8 cellular contexts compared by ENCODE assay signal in the genomic region with DNA sequence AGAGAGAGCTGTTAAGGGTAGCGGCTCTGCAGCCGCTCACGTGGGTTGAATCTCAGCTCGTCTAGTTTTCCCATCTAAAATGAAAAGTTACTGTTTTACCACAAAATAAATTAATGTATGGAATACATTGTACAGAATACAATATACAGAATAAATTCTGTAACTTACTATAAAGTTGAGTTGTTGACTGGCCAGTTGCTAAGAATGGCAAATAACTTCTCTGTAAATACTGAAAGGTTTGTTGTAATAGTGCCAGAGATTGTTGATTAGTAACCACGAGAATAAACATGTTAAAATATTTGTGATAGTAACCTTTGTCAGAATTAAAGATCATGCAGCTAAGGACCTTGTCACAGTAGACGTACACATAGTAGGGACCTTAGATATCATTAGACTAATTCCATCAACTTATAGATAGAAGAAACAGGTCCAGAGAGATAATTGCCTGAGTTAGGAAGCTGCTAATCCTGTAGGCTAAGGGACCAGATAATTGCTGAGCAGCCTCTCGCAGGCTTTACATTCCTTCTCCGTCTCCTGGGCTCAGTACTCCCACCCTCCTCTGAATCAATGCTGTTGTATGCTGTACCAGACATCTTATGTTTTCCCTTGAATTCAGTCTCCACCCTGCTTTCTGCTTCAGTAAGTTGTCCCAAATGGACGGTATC. TPM values are rescaled to one million over a fixed set of nuclear protein-coding genes. Genes with fewer than 3 reads are reported as not detected.
DNase-seq lines count a peak whose midpoint lies in the region; ATAC-seq and TF ChIP-seq lines count a peak whose summit lies in the region.

No MANE protein-coding gene starts in this region.

- CTCF ChIA-PET in CD4-positive, alpha-beta memory T cell (lab: Charles Lee; ENCODE audit: partially characterized antibody): interaction anchor here (0.7 to 3.3 kb wide), 4 partner anchors 12 to 40 kb away, joined by 3 to 22 read pairs (median 8); no protein-coding TSS in a partner anchor

- ATAC-seq in HG03175 (IDR thresholded peaks at IDR 0.05; ENCODE audit: unreplicated experiment) (no peak), HG03354 (IDR thresholded peaks at IDR 0.05; ENCODE audit: poor library complexity, severe bottlenecking, unreplicated experiment) (no peak), HG03159 (IDR thresholded peaks at IDR 0.05; ENCODE audit: unreplicated experiment) (no peak)

- peaks cover 0 to 12% of the 10 kb centered on the region in 2 donors for H3K36me3 Mint-ChIP-seq in CD4-positive, alpha-beta memory T cell
- H3K36me3 Mint-ChIP-seq in dendritic cell treated with granulocyte-macrophage colony-stimulating factor and Interleukin-4, amounts not matched to agents 40 ng/mL and 50 ng/mL, for 4 days (ENCODE audit: low read depth): peaks cover 37% of the 10 kb centered on the region
- H3K36me3 Mint-ChIP-seq in nephron progenitor cell (ENCODE audit: low read depth): peaks cover 7% of the 10 kb centered on the region

- peak overlapping the region in 1 of 2 donors; percentile 68 for H3K4me3 ChIP-seq in CD4-positive, alpha-beta memory T cell (ENCODE audit: low read length in 2 of 2)

- no peaks in the 10 kb centered on the region for H3K27me3 ChIP-seq in CD4-positive, alpha-beta memory T cell (ENCODE audit: insufficient read depth, low read length)

- peak overlapping the region; percentile 46 for H3K27ac ChIP-seq in CD4-positive, alpha-beta memory T cell (ENCODE audit: low read depth, low read length)

- H3K36me3 ChIP-seq in CD4-positive, alpha-beta memory T cell (ENCODE audit: insufficient read depth, low read length): no peaks in the 10 kb centered on the region

- TF ChIP-seq CTCF in nephron progenitor cell (IDR thresholded peaks at IDR 0.05): no peak

- peaks cover 35 to 47% (median 40%) of the 10 kb centered on the region in 4 donors for H3K4me1 Mint-ChIP-seq in CD4-positive, alpha-beta memory T cell
- H3K4me1 Mint-ChIP-seq in dendritic cell treated with granulocyte-macrophage colony-stimulating factor and Interleukin-4, amounts not matched to agents 40 ng/mL and 50 ng/mL, for 4 days (ENCODE audit: low read depth): peaks cover 38% of the 10 kb centered on the region
- peaks cover 49% of the 10 kb centered on the region for H3K4me1 Mint-ChIP-seq in nephron progenitor cell

- POLR2A ChIA-PET in CD4-positive, alpha-beta memory T cell (lab: Charles Lee; ENCODE audit: partially characterized antibody): interaction anchor here (4.7 to 47.0 kb wide), 3 partner anchors 6 to 77 kb away, joined by 27 to 1474 read pairs (median 1474); a partner anchor contains a TSS

- no peaks in the 10 kb centered on the region for H3K9me3 Mint-ChIP-seq in CD4-positive, alpha-beta memory T cell
- no peaks in the 10 kb centered on the region for H3K9me3 Mint-ChIP-seq in dendritic cell treated with granulocyte-macrophage colony-stimulating factor and Interleukin-4, amounts not matched to agents 40 ng/mL and 50 ng/mL, for 4 days
- no peaks in the 10 kb centered on the region for H3K9me3 Mint-ChIP-seq in nephron progenitor cell

- H3K9me3 ChIP-seq in CD4-positive, alpha-beta memory T cell (ENCODE audit: control insufficient read depth in 1 of 2, low read length in 2 of 2): no peaks in the 10 kb centered on the region

- peak overlapping the region; percentile 49 to 96 (median 86) for H3K27ac Mint-ChIP-seq in CD4-positive, alpha-beta memory T cell
- H3K27ac Mint-ChIP-seq in dendritic cell treated with granulocyte-macrophage colony-stimulating factor and Interleukin-4, amounts not matched to agents 40 ng/mL and 50 ng/mL, for 4 days: peak overlapping the region; percentile 91
- peak overlapping the region; percentile 49 for H3K27ac Mint-ChIP-seq in nephron progenitor cell

- no peaks in the 10 kb centered on the region for H3K27me3 Mint-ChIP-seq in CD4-positive, alpha-beta memory T cell
- no peaks in the 10 kb centered on the region for H3K27me3 Mint-ChIP-seq in dendritic cell treated with granulocyte-macrophage colony-stimulating factor and Interleukin-4, amounts not matched to agents 40 ng/mL and 50 ng/mL, for 4 days
- H3K27me3 Mint-ChIP-seq in nephron progenitor cell (ENCODE audit: low read depth, poor library complexity): no peaks in the 10 kb centered on the region

- no peak for DNase-seq in CD4-positive, alpha-beta memory T cell
- DNase-seq in NAMALWA (ENCODE audit: low spot score) (peak; percentile 31), nephron progenitor cell (no peak), NCI-H446 treated with DMSO at 0.1 percent for 48 hours (lab: John Stamatoyannopoulos, UW) (no peak)

- H3K4me1 ChIP-seq in CD4-positive, alpha-beta memory T cell (ENCODE audit: insufficient read depth, low read length): peaks cover 40% of the 10 kb centered on the region

- intact Hi-C loops in CD4-positive, alpha-beta memory T cell (cut with micrococcal nuclease): no loop called here
- intact Hi-C loops in dendritic cell treated with granulocyte-macrophage colony-stimulating factor and Interleukin-4, amounts not matched to agents 40 ng/mL and 50 ng/mL, for 4 days (cut with micrococcal nuclease): no loop called here

- peak overlapping the region; percentile 85 to 91 (median 89) for H3K4me3 Mint-ChIP-seq in CD4-positive, alpha-beta memory T cell
- H3K4me3 Mint-ChIP-seq in dendritic cell treated with granulocyte-macrophage colony-stimulating factor and Interleukin-4, amounts not matched to agents 40 ng/mL and 50 ng/mL, for 4 days: peak overlapping the region; percentile 93
- H3K4me3 Mint-ChIP-seq in nephron progenitor cell: peak overlapping the region; percentile 93

RNA-seq across cellular contexts. Expression of a gene that starts 0.6 kb away (rescaled TPM):
- 1 to 10 TPM; 6.4 to 6.6 TPM for total RNA-seq in CD4-positive, alpha-beta memory T cell
- polyA plus RNA-seq in CD4-positive, alpha-beta memory T cell: 10 to 100 TPM in 1 of 2 donors, 1 to 10 TPM in 1; 9.1 to 15.8 TPM

RNA-seq across cellular contexts. Expression of a gene that starts 4.9 kb away (rescaled TPM):
- total RNA-seq in CD4-positive, alpha-beta memory T cell: 100 to 1,000 TPM; 122 to 127 TPM
- 100 to 1,000 TPM in 1 of 2 donors, 10 to 100 TPM in 1; 68.2 to 117 TPM for polyA plus RNA-seq in CD4-positive, alpha-beta memory T cell

RNA-seq across cellular contexts. Expression of a gene that starts 18.5 kb away (rescaled TPM):
- 10 to 100 TPM; 53.4 to 54.6 TPM for total RNA-seq in CD4-positive, alpha-beta memory T cell
- 10 to 100 TPM; 22.0 to 30.2 TPM for polyA plus RNA-seq in CD4-positive, alpha-beta memory T cell

RNA-seq across cellular contexts. Expression of a gene that starts 25.7 kb away (rescaled TPM):
- total RNA-seq in CD4-positive, alpha-beta memory T cell: 10 to 100 TPM; 60.7 to 73.5 TPM
- polyA plus RNA-seq in CD4-positive, alpha-beta memory T cell: 1 to 10 TPM in 1 of 2 donors, not detected in 1; 9.8 TPM

RNA-seq across cellular contexts. Expression of a gene that starts 28.8 kb away (rescaled TPM):
- total RNA-seq in CD4-positive, alpha-beta memory T cell: 100 to 1,000 TPM; 285 to 300 TPM
- polyA plus RNA-seq in CD4-positive, alpha-beta memory T cell: 100 to 1,000 TPM in 1 of 2 donors, 10 to 100 TPM in 1; 74.8 to 142 TPM
